In genomic region chr13:112178769-112179168, GRCh38 we compare ENCODE assay signal across 27 cellular contexts.
"Had no signal": no experiment of that assay in that cellular context is flagged by ENCODE, and none has a peak within 500 bp of the region (broad histone marks: within the 10 kb centered on the region; RNA-seq: fewer than 3 reads in every experiment).

No MANE protein-coding gene starts in this region.

- ATAC-seq: activated CD4-positive, alpha-beta T cell treated with anti-CD3 and anti-CD28 coated beads for 36 hours; activated CD4-positive, CD25-positive, alpha-beta regulatory T cell treated with anti-CD3 and anti-CD28 coated beads, Interleukin-2, amount 50 U/mL, for 24 hours; activated naive CD8-positive, alpha-beta T cell treated with anti-CD3 and anti-CD28 coated beads, Interleukin-2, amount 50 U/mL, for 24 hours; body of pancreas; esophagus mucosa; T-helper 17 cell had no signal

- H3K9me3 ChIP-seq: adrenal gland, body of pancreas had no signal

- H3K27ac ChIP-seq: adrenal gland, body of pancreas, WERI-Rb-1 had no signal

- H3K4me1 Mint-ChIP-seq: activated B cell treated with CpG ODN at 0.5 μM for 24 hours; activated CD4-positive, alpha-beta memory T cell treated with anti-CD3 and anti-CD28 coated beads, Interleukin-2, amount 10 ng/mL, durations not matched to agents 7 days and 5 days; activated CD4-positive, alpha-beta T cell treated with anti-CD3 and anti-CD28 coated beads for 36 hours; activated CD4-positive, alpha-beta T cell treated with anti-CD3 and anti-CD28 coated beads, Interleukin-2, amount 10 ng/mL, durations not matched to agents 7 days and 5 days; activated naive CD4-positive, alpha-beta T cell treated with anti-CD3 and anti-CD28 coated beads, Interleukin-2, amount 50 U/mL, for 24 hours; activated naive CD8-positive, alpha-beta T cell treated with anti-CD3 and anti-CD28 coated beads for 36 hours; activated naive CD8-positive, alpha-beta T cell treated with anti-CD3 and anti-CD28 coated beads, Interleukin-2, amount 50 U/mL, for 24 hours; T-helper 17 cell had no signal

- H3K27me3 ChIP-seq: adrenal gland, body of pancreas had no signal

- H3K4me3 Mint-ChIP-seq: activated B cell treated with CpG ODN at 0.5 μM for 24 hours; activated CD4-positive, alpha-beta memory T cell treated with anti-CD3 and anti-CD28 coated beads, Interleukin-2, amount 10 ng/mL, durations not matched to agents 7 days and 5 days; activated CD4-positive, alpha-beta T cell treated with anti-CD3 and anti-CD28 coated beads for 36 hours; activated CD4-positive, alpha-beta T cell treated with anti-CD3 and anti-CD28 coated beads, Interleukin-2, amount 10 ng/mL, durations not matched to agents 7 days and 5 days; activated naive CD4-positive, alpha-beta T cell treated with anti-CD3 and anti-CD28 coated beads for 36 hours; activated naive CD4-positive, alpha-beta T cell treated with anti-CD3 and anti-CD28 coated beads, Interleukin-2, amount 50 U/mL, for 24 hours; activated naive CD8-positive, alpha-beta T cell treated with anti-CD3 and anti-CD28 coated beads for 36 hours; activated naive CD8-positive, alpha-beta T cell treated with anti-CD3 and anti-CD28 coated beads, Interleukin-2, amount 50 U/mL, for 24 hours; activated T-helper 1 cell treated with anti-CD3 and anti-CD28 coated beads, Interleukin-12 subunit alpha, Interleukin-12 subunit beta, Interleukin-2, Interleukin-4 antibody, amounts not matched to agents 30 ng/mL and 10 ng/mL and 1 ng/mL, durations not matched to agents 14 hours and 24 hours and 36 hours; T-helper 17 cell; T-helper 2 cell treated with Interferon-gamma antibody and Interleukin-4, amounts not matched to agents 5 μg/mL and 100 μg/mL, for 36 hours had no signal

- H3K4me3 ChIP-seq: adrenal gland, body of pancreas had no signal

- DNase-seq: activated B cell treated with CpG ODN at 0.5 μM for 24 hours; activated CD4-positive, alpha-beta memory T cell treated with anti-CD3 and anti-CD28 coated beads, Interleukin-2, amount 10 ng/mL, durations not matched to agents 7 days and 5 days; activated CD4-positive, alpha-beta T cell treated with anti-CD3 and anti-CD28 coated beads for 36 hours; activated CD4-positive, alpha-beta T cell treated with anti-CD3 and anti-CD28 coated beads, Interleukin-2, amount 10 ng/mL, durations not matched to agents 7 days and 5 days; activated CD4-positive, alpha-beta T cell treated with anti-CD3 and anti-CD28 coated beads, Interleukin-2, amount 50 U/mL, for 4 hours; activated effector memory CD4-positive, alpha-beta T cell treated with anti-CD3 and anti-CD28 coated beads, Interleukin-2, amount 50 U/mL, for 16 hours; activated naive CD4-positive, alpha-beta T cell treated with anti-CD3 and anti-CD28 coated beads for 36 hours; activated naive CD8-positive, alpha-beta T cell treated with anti-CD3 and anti-CD28 coated beads for 36 hours; activated naive CD8-positive, alpha-beta T cell treated with anti-CD3 and anti-CD28 coated beads, Interleukin-2, amount 50 U/mL, for 24 hours; activated T-cell treated with anti-CD3 and anti-CD28 coated beads, Interleukin-2, amount 50 U/mL, for 1 hour; activated T-cell treated with anti-CD3 and anti-CD28 coated beads, Interleukin-2, amount 50 U/mL, for 48 hours; amygdala; body of pancreas; caudate nucleus; effector CD8-positive, alpha-beta T cell; foreskin fibroblast; T-helper 1 cell; T-helper 17 cell; T1000; WERI-Rb-1 had no signal

- H3K27ac Mint-ChIP-seq: activated B cell treated with CpG ODN at 0.5 μM for 24 hours; activated CD4-positive, alpha-beta memory T cell treated with anti-CD3 and anti-CD28 coated beads, Interleukin-2, amount 10 ng/mL, durations not matched to agents 7 days and 5 days; activated CD4-positive, alpha-beta T cell treated with anti-CD3 and anti-CD28 coated beads for 36 hours; activated CD4-positive, alpha-beta T cell treated with anti-CD3 and anti-CD28 coated beads, Interleukin-2, amount 10 ng/mL, durations not matched to agents 7 days and 5 days; activated naive CD4-positive, alpha-beta T cell treated with anti-CD3 and anti-CD28 coated beads for 36 hours; activated naive CD4-positive, alpha-beta T cell treated with anti-CD3 and anti-CD28 coated beads, Interleukin-2, amount 50 U/mL, for 24 hours; activated naive CD8-positive, alpha-beta T cell treated with anti-CD3 and anti-CD28 coated beads for 36 hours; activated naive CD8-positive, alpha-beta T cell treated with anti-CD3 and anti-CD28 coated beads, Interleukin-2, amount 50 U/mL, for 24 hours; activated T-helper 1 cell treated with anti-CD3 and anti-CD28 coated beads, Interleukin-12 subunit alpha, Interleukin-12 subunit beta, Interleukin-2, Interleukin-4 antibody, amounts not matched to agents 30 ng/mL and 10 ng/mL and 1 ng/mL, durations not matched to agents 14 hours and 24 hours and 36 hours; activated T-helper 2 cell treated with anti-CD3 and anti-CD28 coated beads, Interferon-gamma antibody, Interleukin-2, Interleukin-4, amounts not matched to agents 10 μg/mL and 5 μg/mL and 100 μg/mL, durations not matched to agents 14 hours and 24 hours and 36 hours; T-helper 17 cell; T-helper 2 cell treated with Interferon-gamma antibody and Interleukin-4, amounts not matched to agents 5 μg/mL and 100 μg/mL, for 36 hours had no signal

- H3K27me3 Mint-ChIP-seq: activated B cell treated with CpG ODN at 0.5 μM for 24 hours; activated CD4-positive, alpha-beta memory T cell treated with anti-CD3 and anti-CD28 coated beads, Interleukin-2, amount 10 ng/mL, durations not matched to agents 7 days and 5 days; activated CD4-positive, alpha-beta T cell treated with anti-CD3 and anti-CD28 coated beads for 36 hours; activated CD4-positive, alpha-beta T cell treated with anti-CD3 and anti-CD28 coated beads, Interleukin-2, amount 10 ng/mL, durations not matched to agents 7 days and 5 days; activated naive CD4-positive, alpha-beta T cell treated with anti-CD3 and anti-CD28 coated beads, Interleukin-2, amount 50 U/mL, for 24 hours; activated naive CD8-positive, alpha-beta T cell treated with anti-CD3 and anti-CD28 coated beads for 36 hours had no signal

- H3K36me3 Mint-ChIP-seq: activated naive CD4-positive, alpha-beta T cell treated with anti-CD3 and anti-CD28 coated beads, Interleukin-2, amount 50 U/mL, for 24 hours; activated naive CD8-positive, alpha-beta T cell treated with anti-CD3 and anti-CD28 coated beads for 36 hours had no signal

- H3K36me3 ChIP-seq: adrenal gland, WERI-Rb-1 had no signal

- H3K9me3 Mint-ChIP-seq: activated naive CD4-positive, alpha-beta T cell treated with anti-CD3 and anti-CD28 coated beads, Interleukin-2, amount 50 U/mL, for 24 hours had no signal

- H3K4me1 ChIP-seq: adrenal gland, body of pancreas had no signal
